Comparison of ENCODE assay signal across 8 cellular contexts in the genomic region with DNA sequence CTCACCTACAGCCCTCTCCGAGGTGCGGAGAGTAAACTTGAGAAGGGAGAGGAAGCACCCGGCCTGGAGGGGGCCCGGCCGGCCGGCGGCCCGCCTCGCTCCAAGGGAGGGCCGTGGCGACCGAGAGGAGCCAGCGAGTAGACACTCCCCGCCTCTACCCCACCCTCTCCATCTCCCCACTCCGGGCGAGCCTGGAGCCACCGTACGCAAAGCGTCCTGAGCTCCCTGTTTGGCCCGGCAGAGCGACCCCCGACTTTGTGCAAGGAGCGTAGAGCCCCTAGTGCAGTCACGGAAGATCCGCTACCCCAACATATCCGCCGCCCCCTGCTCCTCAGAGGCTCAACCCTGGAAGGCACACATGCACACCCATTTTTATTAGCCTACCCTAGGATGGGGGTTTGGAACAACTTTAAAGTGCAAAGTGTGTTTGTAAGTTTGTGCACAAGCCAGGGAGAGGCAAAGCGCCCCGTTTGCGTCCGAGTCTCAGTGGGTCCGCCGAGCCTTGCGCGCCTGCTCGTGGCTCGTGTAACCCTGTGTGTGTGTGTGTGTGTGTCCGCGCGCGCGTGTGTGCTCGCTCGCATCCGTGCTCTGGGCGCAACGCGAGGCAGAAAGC. TPM values are rescaled to one million over a fixed set of nuclear protein-coding genes. Genes with fewer than 3 reads are reported as not detected.
A peak's percentile ranks its signal among the peaks of the same experiment; 100 is the strongest.
DNase-seq lines count a peak whose midpoint lies in the region; ATAC-seq, FAIRE-seq and TF ChIP-seq lines count a peak whose summit lies in the region.

No MANE protein-coding gene starts in this region.

- H3K36me3 ChIP-seq in Peyer's patch = no peaks in the 10 kb centered on the region
- H3K36me3 ChIP-seq in GM12878 (ENCODE audit: control insufficient read depth in 2 of 2, insufficient read depth in 2 of 2, low read length in 1 of 2) = no peaks in the 10 kb centered on the region
- no peaks in the 10 kb centered on the region for H3K36me3 ChIP-seq in iPS-18a (ENCODE audit: control insufficient read depth, low read depth, low read length)
- no peaks in the 10 kb centered on the region for H3K36me3 ChIP-seq in small intestine (ENCODE audit: control insufficient read depth in 2 of 2, insufficient read depth in 2 of 2, low read length in 2 of 2)

- peaks cover 0 to 27% (median 12%) of the 10 kb centered on the region in 4 donors for H3K4me1 ChIP-seq in Peyer's patch
- peaks cover 16% of the 10 kb centered on the region for H3K4me1 ChIP-seq in GM12878 (ENCODE audit: control insufficient read depth, insufficient read depth, low read length)
- peaks cover 16% of the 10 kb centered on the region for H3K4me1 ChIP-seq in iPS-18a (ENCODE audit: control insufficient read depth, low read depth, low read length)
- H3K4me1 ChIP-seq in small intestine (ENCODE audit: control insufficient read depth in 2 of 2, insufficient read depth in 1 of 2, low read depth in 1 of 2, low read length in 1 of 2) = peaks cover 0 to under 1% of the 10 kb centered on the region in 2 donors

- ATAC-seq in HG02943 (IDR thresholded peaks at IDR 0.05; ENCODE audit: low read depth, unreplicated experiment) (peak; percentile 14), GM12878 (peak; percentile 69)

- H3K9me3 ChIP-seq in Peyer's patch (no peaks in the 10 kb centered on the region), GM12878 (replicated peaks; ENCODE audit: control insufficient read depth, insufficient read depth, low read length) (no peaks in the 10 kb centered on the region), iPS-18a (ENCODE audit: control insufficient read depth, low read depth, low read length) (no peaks in the 10 kb centered on the region), small intestine (ENCODE audit: control insufficient read depth, low read depth) (no peaks in the 10 kb centered on the region)

- under 1% methylated on average over 28 of the region's 48 CpGs for whole genome bisulfite sequencing in GM12878 (ENCODE audit: insufficient coverage, insufficient replicate concordance, low lambda C conversion rate, missing lambda C conversion rate)
- 0% methylated on average over 44 to 48 of the region's 48 CpGs for WGBS in small intestine, 3 donors

- DNase-seq in activated T-cell treated with anti-CD3 and anti-CD28 coated beads for 24 hours (ENCODE audit: low read depth) (peak; percentile 9), activated T-cell treated with anti-CD3 and anti-CD28 coated beads for 4 hours (no peak), Peyer's patch (peak in 1 of 3 donors; percentile 55), GM12878 (ENCODE audit: low read depth, low spot score) (no peak), small intestine (peak; percentile 50), frontal cortex (ENCODE audit: low spot score in 2 of 2) (no peak)

- no peaks in the 10 kb centered on the region for H3K27me3 ChIP-seq in Peyer's patch
- peaks cover 11 to 15% of the 10 kb centered on the region in 2 experiments for H3K27me3 ChIP-seq in GM12878 (replicated peaks in 1 of 2; ENCODE audit: control insufficient read depth in 2 of 2, insufficient read depth in 2 of 2, low read length in 1 of 2)
- peaks cover 56% of the 10 kb centered on the region for H3K27me3 ChIP-seq in iPS-18a (ENCODE audit: control insufficient read depth, insufficient read depth, low read length)
- H3K27me3 ChIP-seq in small intestine (ENCODE audit: control insufficient read depth in 2 of 2, insufficient read depth in 2 of 2, low read length in 2 of 2) = no peaks in the 10 kb centered on the region

- RAD21 ChIA-PET in GM12878 (lab: Charles Lee; ENCODE audit: unreplicated experiment) = no interaction called here

- POLR2A ChIA-PET in GM12878 (lab: Charles Lee) = no interaction called here

- peak overlapping the region; percentile 77 to 91 (median 80) for H3K27ac ChIP-seq in Peyer's patch
- no peak overlapping the region for H3K27ac ChIP-seq in GM12878 (ENCODE audit: control insufficient read depth, insufficient read depth)
- no peak overlapping the region for H3K27ac ChIP-seq in iPS-18a (ENCODE audit: low read length)
- peak overlapping the region; percentile 22 to 88 for H3K27ac ChIP-seq in small intestine (ENCODE audit: low read depth in 1 of 2, low read length in 1 of 2)

- in situ Hi-C loops in GM12878 (cut with MboI) = no loop called here

- peak overlapping the region; percentile 53 for H2AFZ ChIP-seq in GM12878 (ENCODE audit: control insufficient read depth, low read depth, low read length)

- H3K4me2 ChIP-seq in GM12878 (ENCODE audit: control insufficient read depth, insufficient read depth) = peak overlapping the region; percentile 99

- peak overlapping the region; percentile 40; the same call in 1 of the 2 replicates for H3K9ac ChIP-seq in GM12878 (ENCODE audit: control insufficient read depth, insufficient read depth, low read length)
- H3K9ac ChIP-seq in iPS-18a (ENCODE audit: low read length) = no peak overlapping the region

- TF ChIP-seq POLR2A in Peyer's patch (IDR thresholded peaks at IDR 0.05) (no peak), GM12878 (IDR thresholded peaks at IDR 0.05; ENCODE audit: low read depth, low read length) (no peak; the same call in 1 of the 2 replicates)

- peak overlapping the region; percentile 56 to 84 (median 66) for H3K4me3 ChIP-seq in Peyer's patch
- peak overlapping the region; percentile 82 for H3K4me3 ChIP-seq in GM12878
- peak overlapping the region; percentile 60 for H3K4me3 ChIP-seq in iPS-18a (ENCODE audit: low read length)
- H3K4me3 ChIP-seq in small intestine (ENCODE audit: low read depth in 1 of 2, low read length in 2 of 2) = peak overlapping the region; percentile 48 to 80

- peaks cover 4% of the 10 kb centered on the region for H4K20me1 ChIP-seq in GM12878 (ENCODE audit: control insufficient read depth, insufficient read depth)

- TF ChIP-seq EP300 in GM12878 (IDR thresholded peaks at IDR 0.05; ENCODE audit: borderline replicate concordance in 1 of 2, control insufficient read depth in 1 of 2, low read depth in 2 of 2, low read length in 2 of 2) = no peak

- TF ChIP-seq CTCF in Peyer's patch (IDR thresholded peaks at IDR 0.05) = no peak
- no peak for TF ChIP-seq CTCF in GM12878 (IDR thresholded peaks at IDR 0.05 in 2 of 3, conservative IDR thresholded peaks at IDR 0.05 in 1 of 3; ENCODE audit: control insufficient read depth in 2 of 3, extremely low read depth in 1 of 3, insufficient read depth in 1 of 3, low read depth in 3 of 3, low read length in 3 of 3)

- SMC1A ChIA-PET in GM12878 (lab: Charles Lee; ENCODE audit: uncharacterized antibody, unreplicated experiment) = no interaction called here

- CTCF ChIA-PET in GM12878 (lab: Yijun Ruan, JAX) = no interaction called here

- intact Hi-C loops in GM12878 (cut with micrococcal nuclease; ENCODE audit: unreplicated experiment) = loop anchor here (5.0 to 10.0 kb wide), 2 partner anchors 71 to 87 kb away; no protein-coding TSS in a partner anchor

- BruUV-seq in GM12878 (replicated peaks; lab: Mats Ljungman, UMichigan) = no TSS peak

- TF ChIP-seq RAD21 in GM12878 (IDR thresholded peaks at IDR 0.05; ENCODE audit: insufficient read depth, low read depth, low read length) = no peak

- H3K79me2 ChIP-seq in GM12878 (ENCODE audit: control insufficient read depth, insufficient read depth, low read length) = no peaks in the 10 kb centered on the region

- FAIRE-seq in GM12878 (lab: Jason Lieb, UNC) = peak; percentile 44
- FAIRE-seq in small intestine (lab: Jason Lieb, UNC) = no peak
- FAIRE-seq in frontal cortex (lab: Jason Lieb, UNC) = no peak

TF ChIP-seq in GM12878, 131 proteins besides CTCF, POLR2A, EP300 and RAD21 (continues in another document):
- TF ChIP-seq FOXM1 (IDR thresholded peaks at IDR 0.05; ENCODE audit: low read depth, low read length) = no peak
- TF ChIP-seq FOS (IDR thresholded peaks at IDR 0.05; ENCODE audit: borderline replicate concordance, extremely low read depth, insufficient read length) = no peak
- no peak for TF ChIP-seq CHD4 (IDR thresholded peaks at IDR 0.05)
- TF ChIP-seq, protein P1, sequence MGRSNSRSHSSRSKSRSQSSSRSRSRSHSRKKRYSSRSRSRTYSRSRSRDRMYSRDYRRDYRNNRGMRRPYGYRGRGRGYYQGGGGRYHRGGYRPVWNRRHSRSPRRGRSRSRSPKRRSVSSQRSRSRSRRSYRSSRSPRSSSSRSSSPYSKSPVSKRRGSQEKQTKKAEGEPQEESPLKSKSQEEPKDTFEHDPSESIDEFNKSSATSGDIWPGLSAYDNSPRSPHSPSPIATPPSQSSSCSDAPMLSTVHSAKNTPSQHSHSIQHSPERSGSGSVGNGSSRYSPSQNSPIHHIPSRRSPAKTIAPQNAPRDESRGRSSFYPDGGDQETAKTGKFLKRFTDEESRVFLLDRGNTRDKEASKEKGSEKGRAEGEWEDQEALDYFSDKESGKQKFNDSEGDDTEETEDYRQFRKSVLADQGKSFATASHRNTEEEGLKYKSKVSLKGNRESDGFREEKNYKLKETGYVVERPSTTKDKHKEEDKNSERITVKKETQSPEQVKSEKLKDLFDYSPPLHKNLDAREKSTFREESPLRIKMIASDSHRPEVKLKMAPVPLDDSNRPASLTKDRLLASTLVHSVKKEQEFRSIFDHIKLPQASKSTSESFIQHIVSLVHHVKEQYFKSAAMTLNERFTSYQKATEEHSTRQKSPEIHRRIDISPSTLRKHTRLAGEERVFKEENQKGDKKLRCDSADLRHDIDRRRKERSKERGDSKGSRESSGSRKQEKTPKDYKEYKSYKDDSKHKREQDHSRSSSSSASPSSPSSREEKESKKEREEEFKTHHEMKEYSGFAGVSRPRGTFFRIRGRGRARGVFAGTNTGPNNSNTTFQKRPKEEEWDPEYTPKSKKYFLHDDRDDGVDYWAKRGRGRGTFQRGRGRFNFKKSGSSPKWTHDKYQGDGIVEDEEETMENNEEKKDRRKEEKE (IDR thresholded peaks at IDR 0.05) = no peak
- TF ChIP-seq MTA3 (IDR thresholded peaks at IDR 0.05; ENCODE audit: borderline replicate concordance, low read length) = no peak

RNA-seq across cellular contexts. Expression of gene SMAD6, which starts 0.5 kb away (rescaled TPM):
- total RNA-seq in Peyer's patch (10 to 100 TPM; 11.0 to 34.9 (median 25.5) TPM), GM12878 (2014; rRNA removed) (under 0.01 TPM in 2 replicates), GM12878 (2014; rRNA removed; fragmentation: Illumina TruSeq; extraction: Trizol) (not detected in 2 replicates), GM12878 (2021) (0.10 and 0.16 TPM in 2 replicates), frontal cortex (2.4 TPM)
- total RNA-seq in GM12878 (2013; cell fraction: nucleolus; rRNA removed) = 0.20 and 0.46 TPM in 2 replicates
- not detected for polyA plus RNA-seq in GM12878 (2011; ENCODE audit: low read depth)
- polyA plus RNA-seq in GM12878 (2011; rRNA removed) (0.03 and 0.06 TPM in 2 replicates), GM12878 (2014; fragmentation: Illumina TruSeq; extraction: Trizol) (not detected in 2 replicates), GM12878 (2014; fragmentation: Nextera tagmentation; extraction: Ambion mirVana) (not detected), GM12878 (2014; rRNA removed) (not detected in 2 replicates), GM12878 (2016; fragmentation: Nextera tagmentation; extraction: Ambion mirVana) (not detected), small intestine (10 to 100 TPM in 1 of 3 donors, 1 to 10 TPM in 1, under 1 TPM in 1; 0.89 to 19.5 (median 1.4) TPM)
- 0.01 and 0.02 TPM in 2 replicates for polyA plus RNA-seq in GM12878 (2011; cell fraction: cytosol; rRNA removed)
- polyA plus RNA-seq in GM12878 (2011; cell fraction: nucleus; rRNA removed) = 0.28 and 0.32 TPM in 2 replicates
- not detected in 2 replicates for polyA plus RNA-seq in GM12878 (2012)
- polyA minus RNA-seq in GM12878 (2011; rRNA and poly(A)+ RNA removed) = 0.05 TPM in 1 of 2 replicates, not detected in the other
- 2.4 and 5.1 TPM in 2 replicates for polyA minus RNA-seq in GM12878 (2011; cell fraction: cytosol; rRNA and poly(A)+ RNA removed)
- 0.12 and 0.67 TPM in 2 replicates for polyA minus RNA-seq in GM12878 (2011; cell fraction: nucleus; rRNA and poly(A)+ RNA removed)

Comparison
In these comparisons a context has a peak if more than half of its experiments do, and no peak if none do; other contexts are left out.
1. DNase-seq: peak in activated T-cell treated with anti-CD3 and anti-CD28 coated beads for 24 hours (single experiment) and small intestine (single experiment); none in activated T-cell treated with anti-CD3 and anti-CD28 coated beads for 4 hours (single experiment), GM12878 (single experiment) and frontal cortex (0 of 2).
2. H3K27ac ChIP-seq: peak in Peyer's patch (4 of 4) and small intestine (2 of 2); none in GM12878 (single experiment) and iPS-18a (single experiment).
3. Peak in every context shown above with its lines, with median percentiles within 50 percentile points of each other: H3K4me3 ChIP-seq.